ENCODE assay signal across 24 cellular contexts in the genomic region with DNA sequence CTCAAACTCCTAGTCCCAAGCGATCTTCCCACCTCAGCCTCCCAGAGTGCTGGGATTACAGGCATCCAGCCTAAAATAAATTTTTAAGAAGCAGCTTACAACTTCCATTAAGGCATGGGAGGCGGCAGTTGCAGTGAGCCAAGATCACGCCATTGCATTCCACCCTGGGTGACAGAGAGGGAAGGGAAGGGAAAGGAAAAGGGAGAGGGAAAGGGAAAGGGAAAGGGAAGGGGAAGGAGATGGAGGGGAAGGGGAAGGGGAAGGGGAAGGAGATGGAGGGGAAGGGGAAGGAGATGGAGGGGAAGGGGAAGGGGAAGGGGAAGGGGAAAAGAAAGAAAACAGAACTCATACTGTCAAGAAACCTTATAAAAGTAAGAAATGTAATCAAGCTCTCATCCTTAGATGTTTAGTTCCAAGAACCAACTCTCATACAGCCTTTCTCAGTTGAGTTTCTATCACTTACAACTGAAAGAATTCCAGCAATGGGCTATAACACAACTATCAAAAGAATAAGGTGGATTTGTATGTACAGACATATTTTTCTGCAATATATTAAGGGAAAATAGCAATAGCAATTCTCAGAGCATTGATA.
"Had no signal": no experiment of that assay in that cellular context is flagged by ENCODE, and none has a peak within 500 bp of the region (broad histone marks: within the 10 kb centered on the region; RNA-seq: fewer than 3 reads in every experiment).

No MANE protein-coding gene starts in this region.

- H3K4me3 ChIP-seq: coronary artery, dorsolateral prefrontal cortex, esophagus muscularis mucosa, gastroesophageal sphincter, heart left ventricle, hepatocyte, left lung, lower lobe of right lung, mucosa of descending colon had no signal

- FAIRE-seq: colon, endothelial cell of umbilical vein, frontal cortex, kidney had no signal

- H3K9me3 ChIP-seq: esophagus muscularis mucosa, gastroesophageal sphincter, heart left ventricle, left lung, lower lobe of right lung, mucosa of descending colon had no signal

- H3K79me2 ChIP-seq: hepatocyte had no signal

- H2AFZ ChIP-seq: hepatocyte had no signal

- ATAC-seq: foreskin keratinocyte, gastroesophageal sphincter, heart left ventricle, left colon, left lung, left ventricle myocardium superior, lower lobe of right lung, mucosa of descending colon had no signal

- H3K27ac ChIP-seq: coronary artery, dorsolateral prefrontal cortex, esophagus muscularis mucosa, foreskin keratinocyte, gastroesophageal sphincter, heart left ventricle, hepatocyte, left lung, lower lobe of right lung had no signal

- H3K4me1 ChIP-seq: esophagus muscularis mucosa, foreskin keratinocyte, gastroesophageal sphincter, heart left ventricle, left lung, lower lobe of right lung had no signal

- H3K36me3 ChIP-seq: esophagus muscularis mucosa, gastroesophageal sphincter, left lung, lower lobe of right lung had no signal

- H3K4me2 ChIP-seq: hepatocyte had no signal

- DNase-seq: dermis blood vessel endothelial cell; dorsolateral prefrontal cortex; effector CD4-positive, alpha-beta T cell; effector memory CD4-positive, alpha-beta T cell; foreskin keratinocyte; heart left ventricle; hypothalamus; immature natural killer cell; islet precursor cell; kidney; kidney glomerular epithelial cell; left colon; left lung; left ventricle myocardium superior; lower lobe of right lung; mesenchymal stem cell; mucosa of descending colon had no signal

- H3K27me3 ChIP-seq: dorsolateral prefrontal cortex, esophagus muscularis mucosa, foreskin keratinocyte, heart left ventricle, hepatocyte had no signal
